In the genomic region with DNA sequence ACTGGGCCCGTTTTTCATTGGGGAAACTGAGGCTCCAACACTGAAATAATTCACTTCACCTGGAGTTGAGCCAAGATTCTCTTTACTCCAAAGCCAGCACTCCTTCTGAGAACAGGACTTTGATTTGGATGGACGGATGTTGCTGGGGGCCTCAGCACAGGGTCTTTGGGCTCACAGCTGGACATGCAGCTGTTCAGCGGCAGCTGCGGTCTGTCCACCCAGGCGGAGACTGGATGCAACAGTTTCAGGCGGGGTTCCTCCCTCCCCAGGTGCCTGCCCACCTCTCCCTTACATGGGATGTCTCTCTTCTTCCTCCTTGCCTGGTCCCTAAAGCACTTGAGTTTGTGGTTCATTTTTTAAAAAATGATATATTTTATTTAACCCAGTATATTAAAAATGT, we compare ENCODE assay signal across 5 cellular contexts.
"Had no signal": no experiment of that assay in that cellular context is flagged by ENCODE, and none has a peak within 500 bp of the region (broad histone marks: within the 10 kb centered on the region; RNA-seq: fewer than 3 reads in every experiment).

No MANE protein-coding gene starts in this region.

- FAIRE-seq: HepG2 had no signal

- DNase-seq: IMR-90, KBM-7, KG1 had no signal

- H3K27ac ChIP-seq: HL-60 had no signal

- ATAC-seq: HepG2 had no signal
